In genomic region chr9:97907051-97907450, GRCh38 we compare ENCODE assay signal across 14 cellular contexts. TPM values are rescaled to one million over a fixed set of nuclear protein-coding genes. Genes with fewer than 3 reads are reported as not detected.
DNase-seq lines count a peak whose midpoint lies in the region; ATAC-seq lines count a peak whose summit lies in the region.
"Had no signal": no experiment of that assay in that cellular context is flagged by ENCODE, and none has a peak within 500 bp of the region (broad histone marks: within the 10 kb centered on the region; RNA-seq: fewer than 3 reads in every experiment).

No MANE protein-coding gene starts in this region.

- H3K4ac ChIP-seq in mesenchymal stem cell (ENCODE audit: low read depth in 1 of 2, low read length in 2 of 2) = no peak overlapping the region

- peaks cover 71% of the 10 kb centered on the region for H3K36me3 Mint-ChIP-seq in activated T-cell treated with anti-CD3 and anti-CD28 coated beads, Interleukin-2, amount 50 U/mL, for 24 hours (ENCODE audit: low read depth)
- H3K36me3 Mint-ChIP-seq in activated T-cell treated with anti-CD3 and anti-CD28 coated beads, Interleukin-2, amount 50 U/mL, for 4 hours (ENCODE audit: insufficient read depth) = peaks cover 32% of the 10 kb centered on the region
- peaks cover 65% of the 10 kb centered on the region for H3K36me3 Mint-ChIP-seq in dendritic cell treated with granulocyte-macrophage colony-stimulating factor and Interleukin-4, amounts not matched to agents 40 ng/mL and 50 ng/mL, for 4 days (ENCODE audit: low read depth)

- H3K27me3 Mint-ChIP-seq in activated T-cell treated with anti-CD3 and anti-CD28 coated beads, Interleukin-2, amount 50 U/mL, for 24 hours = no peaks in the 10 kb centered on the region
- H3K27me3 Mint-ChIP-seq in activated T-cell treated with anti-CD3 and anti-CD28 coated beads, Interleukin-2, amount 50 U/mL, for 4 hours (ENCODE audit: low read depth) = no peaks in the 10 kb centered on the region
- no peaks in the 10 kb centered on the region for H3K27me3 Mint-ChIP-seq in dendritic cell treated with granulocyte-macrophage colony-stimulating factor and Interleukin-4, amounts not matched to agents 40 ng/mL and 50 ng/mL, for 4 days

- H2AFZ ChIP-seq in mesenchymal stem cell (ENCODE audit: low read depth, low read length) = no peak overlapping the region

- peaks cover 31 to 50% of the 10 kb centered on the region in 2 experiments for H3K36me3 ChIP-seq in mesenchymal stem cell (ENCODE audit: control insufficient read depth in 1 of 2, insufficient read depth in 2 of 2, low read depth in 1 of 2, low read length in 2 of 2)

- no peak overlapping the region for H3K27ac ChIP-seq in mesenchymal stem cell (ENCODE audit: low read length, poor library complexity, severe bottlenecking)

- no peaks in the 10 kb centered on the region for H3K9me3 ChIP-seq in mesenchymal stem cell (ENCODE audit: control insufficient read depth, low read length)
- H3K9me3 ChIP-seq: ascending aorta, heart right ventricle, tibial nerve had no signal

- H3K9me3 Mint-ChIP-seq in activated T-cell treated with anti-CD3 and anti-CD28 coated beads, Interleukin-2, amount 50 U/mL, for 24 hours = no peaks in the 10 kb centered on the region
- no peaks in the 10 kb centered on the region for H3K9me3 Mint-ChIP-seq in activated T-cell treated with anti-CD3 and anti-CD28 coated beads, Interleukin-2, amount 50 U/mL, for 4 hours
- H3K9me3 Mint-ChIP-seq in dendritic cell treated with granulocyte-macrophage colony-stimulating factor and Interleukin-4, amounts not matched to agents 40 ng/mL and 50 ng/mL, for 4 days = no peaks in the 10 kb centered on the region

- DNase-seq in activated T-cell treated with anti-CD3 and anti-CD28 coated beads, Interleukin-2, amount 50 U/mL, for 24 hours = no peak
- DNase-seq in activated T-cell treated with anti-CD3 and anti-CD28 coated beads, Interleukin-2, amount 50 U/mL, for 4 hours = no peak
- DNase-seq in SKM-1 (lab: John Stamatoyannopoulos, UW; ENCODE audit: unreplicated experiment) (peak; percentile 16), mesenchymal stem cell (no peak)
- peak; percentile 10 for DNase-seq in stimulated activated naive CD4-positive, alpha-beta T cell treated with Interleukin-2 at 50 U/mL for 16 hours (lab: John Stamatoyannopoulos, UW)
- DNase-seq: heart right ventricle had no signal

- H3K18ac ChIP-seq in mesenchymal stem cell (ENCODE audit: low read depth in 1 of 2, low read length in 2 of 2) = no peak overlapping the region

- H2BK15ac ChIP-seq in mesenchymal stem cell (ENCODE audit: low read depth, poor library complexity, severe bottlenecking) = no peak overlapping the region

- no peak overlapping the region for H3K4me2 ChIP-seq in mesenchymal stem cell (ENCODE audit: low read length, poor library complexity, severe bottlenecking)

- no peak overlapping the region for H3K23ac ChIP-seq in mesenchymal stem cell (ENCODE audit: low read length in 2 of 2)

- no peak for ATAC-seq in activated T-cell treated with anti-CD3 and anti-CD28 coated beads, Interleukin-2, amount 50 U/mL, for 4 hours
- ATAC-seq in HG02763 (IDR thresholded peaks at IDR 0.05; ENCODE audit: unreplicated experiment) (no peak), GM19452 (IDR thresholded peaks at IDR 0.05; ENCODE audit: unreplicated experiment) (no peak)

- H3K27me3 ChIP-seq in mesenchymal stem cell (ENCODE audit: control insufficient read depth in 1 of 2, insufficient read depth in 1 of 2, low read length in 2 of 2) = no peaks in the 10 kb centered on the region
- H3K27me3 ChIP-seq: ascending aorta, heart right ventricle, tibial nerve had no signal

- H3K4me3 Mint-ChIP-seq in activated T-cell treated with anti-CD3 and anti-CD28 coated beads, Interleukin-2, amount 50 U/mL, for 24 hours = no peak overlapping the region
- no peak overlapping the region for H3K4me3 Mint-ChIP-seq in activated T-cell treated with anti-CD3 and anti-CD28 coated beads, Interleukin-2, amount 50 U/mL, for 4 hours
- H3K4me3 Mint-ChIP-seq in dendritic cell treated with granulocyte-macrophage colony-stimulating factor and Interleukin-4, amounts not matched to agents 40 ng/mL and 50 ng/mL, for 4 days = no peak overlapping the region

- intact Hi-C loops in dendritic cell treated with granulocyte-macrophage colony-stimulating factor and Interleukin-4, amounts not matched to agents 40 ng/mL and 50 ng/mL, for 4 days (cut with micrococcal nuclease) = loop anchor here (10.0 kb wide), 1 partner anchor 192 kb away; no protein-coding TSS in a partner anchor

- H4K91ac ChIP-seq in mesenchymal stem cell (ENCODE audit: low read length) = no peak overlapping the region

- H2BK120ac ChIP-seq in mesenchymal stem cell (ENCODE audit: low read depth, low read length) = no peak overlapping the region

- WGBS in mesenchymal stem cell = 98% methylated on average over 3 of the region's 3 CpGs

- no peak overlapping the region for H3K4me3 ChIP-seq in mesenchymal stem cell (ENCODE audit: insufficient read depth in 1 of 2, low read depth in 1 of 2, low read length in 2 of 2)
- H3K4me3 ChIP-seq: ascending aorta, tibial nerve had no signal

- H3K14ac ChIP-seq in mesenchymal stem cell (ENCODE audit: low read length in 2 of 2) = no peak overlapping the region

- no peak overlapping the region for H2AK5ac ChIP-seq in mesenchymal stem cell (ENCODE audit: low read length, severe bottlenecking)

- peaks cover 1% of the 10 kb centered on the region for H3K4me1 ChIP-seq in mesenchymal stem cell (ENCODE audit: control insufficient read depth, insufficient read depth, low read depth, low read length)
- H3K4me1 ChIP-seq: ascending aorta had no signal

- peaks cover 29% of the 10 kb centered on the region for H3K79me1 ChIP-seq in mesenchymal stem cell (replicated peaks; ENCODE audit: low read length, poor library complexity, severe bottlenecking)

- H2BK12ac ChIP-seq in mesenchymal stem cell (ENCODE audit: low read length in 2 of 2) = no peak overlapping the region

- H3K9ac ChIP-seq in mesenchymal stem cell (ENCODE audit: low read length) = no peak overlapping the region

- H3K4me1 Mint-ChIP-seq in activated T-cell treated with anti-CD3 and anti-CD28 coated beads, Interleukin-2, amount 50 U/mL, for 24 hours (ENCODE audit: low read depth) = peaks cover 84% of the 10 kb centered on the region
- H3K4me1 Mint-ChIP-seq in activated T-cell treated with anti-CD3 and anti-CD28 coated beads, Interleukin-2, amount 50 U/mL, for 4 hours (ENCODE audit: low read depth) = peaks cover 86% of the 10 kb centered on the region
- peaks cover 46% of the 10 kb centered on the region for H3K4me1 Mint-ChIP-seq in dendritic cell treated with granulocyte-macrophage colony-stimulating factor and Interleukin-4, amounts not matched to agents 40 ng/mL and 50 ng/mL, for 4 days (ENCODE audit: low read depth)

- H2BK5ac ChIP-seq in mesenchymal stem cell (ENCODE audit: low read depth, low read length, poor library complexity, severe bottlenecking) = no peak overlapping the region

- H4K8ac ChIP-seq in mesenchymal stem cell (ENCODE audit: low read length) = no peak overlapping the region

- H3K27ac Mint-ChIP-seq in activated T-cell treated with anti-CD3 and anti-CD28 coated beads, Interleukin-2, amount 50 U/mL, for 24 hours = peak overlapping the region; percentile 90
- H3K27ac Mint-ChIP-seq in dendritic cell treated with granulocyte-macrophage colony-stimulating factor and Interleukin-4, amounts not matched to agents 40 ng/mL and 50 ng/mL, for 4 days = peak overlapping the region; percentile 89

RNA-seq across cellular contexts. Expression of gene TRMO, which starts 15.2 kb away (rescaled TPM):
- 10 to 100 TPM; 12.3 to 16.9 (median 16.0) TPM for total RNA-seq in activated T-cell treated with anti-CD3 and anti-CD28 coated beads, Interleukin-2, amount 50 U/mL, for 4 hours
- polyA plus RNA-seq in mesenchymal stem cell (2013, experiment 1 of 2) = 9.9 TPM
- polyA plus RNA-seq in mesenchymal stem cell (2013, experiment 2 of 2) = 9.7 TPM

RNA-seq across cellular contexts. Expression of gene HEMGN, which starts 30.9 kb away (rescaled TPM):
- under 1 TPM; 0.46 to 0.61 (median 0.46) TPM for total RNA-seq in activated T-cell treated with anti-CD3 and anti-CD28 coated beads, Interleukin-2, amount 50 U/mL, for 4 hours
- not detected for polyA plus RNA-seq in mesenchymal stem cell (2013, experiment 1 of 2)
- not detected for polyA plus RNA-seq in mesenchymal stem cell (2013, experiment 2 of 2)
- total RNA-seq: ascending aorta, M059J, mesenteric fat pad, NCI-H460, tibial nerve had no signal
- polyA plus RNA-seq: heart right ventricle had no signal

RNA-seq across cellular contexts. Expression of gene FOXE1, which starts 54.0 kb away (rescaled TPM):
- not detected for total RNA-seq in activated T-cell treated with anti-CD3 and anti-CD28 coated beads, Interleukin-2, amount 50 U/mL, for 4 hours
- polyA plus RNA-seq in mesenchymal stem cell (2013, experiment 1 of 2) = not detected
- not detected for polyA plus RNA-seq in mesenchymal stem cell (2013, experiment 2 of 2)
- total RNA-seq: ascending aorta, heart right ventricle, M059J, mesenteric fat pad, tibial nerve had no signal
- polyA plus RNA-seq: heart right ventricle had no signal

Comparison
In these comparisons a context has a peak if more than half of its experiments do, and no peak if none do; other contexts are left out.
1. DNase-seq: peak in SKM-1 (single experiment) and stimulated activated naive CD4-positive, alpha-beta T cell treated with Interleukin-2 at 50 U/mL for 16 hours (single experiment); none in activated T-cell treated with anti-CD3 and anti-CD28 coated beads, Interleukin-2, amount 50 U/mL, for 24 hours (single experiment), activated T-cell treated with anti-CD3 and anti-CD28 coated beads, Interleukin-2, amount 50 U/mL, for 4 hours (single experiment) and mesenchymal stem cell (single experiment).